Comparison of ENCODE assay signal across 22 cellular contexts in the genomic region with DNA sequence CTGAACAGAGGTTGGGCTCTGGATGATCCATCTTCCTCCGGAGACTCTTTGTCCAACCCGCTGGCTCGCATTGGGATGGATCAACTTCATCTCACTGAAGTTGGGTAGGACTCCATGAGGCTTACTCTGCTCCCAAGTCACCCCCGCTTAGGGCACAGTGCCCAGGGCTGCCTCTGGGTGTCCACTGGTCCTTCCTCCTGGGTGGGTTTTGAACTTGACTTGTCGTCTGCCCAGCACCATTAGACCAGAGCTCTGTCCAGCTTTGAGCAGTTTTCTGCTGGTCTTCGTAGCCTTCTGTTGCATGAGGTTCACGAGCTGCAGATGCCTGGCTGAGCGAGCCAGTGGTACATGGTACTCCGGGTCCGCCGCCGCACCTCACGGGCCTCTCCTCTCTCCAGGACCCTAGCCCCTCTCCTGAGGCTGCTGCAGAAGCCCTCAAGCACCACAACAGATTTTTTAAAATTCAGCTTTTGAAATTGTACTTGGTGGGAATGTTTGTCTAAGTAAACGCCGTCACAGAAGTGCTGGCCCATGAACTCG.
"Had no signal": no experiment of that assay in that cellular context is flagged by ENCODE, and none has a peak within 500 bp of the region (broad histone marks: within the 10 kb centered on the region; RNA-seq: fewer than 3 reads in every experiment).

No MANE protein-coding gene starts in this region.

- H3K9me3 ChIP-seq: SJCRH30 had no signal

- FAIRE-seq: HepG2, RCC 7860 had no signal

- H3K4me3 ChIP-seq: K562, SJCRH30 had no signal

- H3K27ac ChIP-seq: KMS-11, SJCRH30 had no signal

- H3K36me3 ChIP-seq: SJCRH30 had no signal

- H3K4me1 ChIP-seq: SJCRH30 had no signal

- H3K27me3 ChIP-seq: SJCRH30 had no signal

- DNase-seq: IMR-90, Kasumi-1, MM.1S, NCI-H1092 treated with DMSO at 0.1 percent for 48 hours, NCI-H1436, NCI-H187, NCI-H2029, NCI-H2081 treated with DMSO at 0.1 percent for 48 hours, NCI-H2171, NCI-H226, NCI-H446, NCI-H510A, NCI-H524 treated with DMSO at 0.1 percent for 48 hours, NCI-H774, RPMI8226, SHP77 treated with DMSO at 0.1 percent for 48 hours, SJCRH30 had no signal

- ATAC-seq: HepG2, SK-N-SH treated with all-trans-retinoic acid at 6 μM for 48 hours had no signal
